Comparison of ENCODE assay signal across 1 cellular context in the genomic region with DNA sequence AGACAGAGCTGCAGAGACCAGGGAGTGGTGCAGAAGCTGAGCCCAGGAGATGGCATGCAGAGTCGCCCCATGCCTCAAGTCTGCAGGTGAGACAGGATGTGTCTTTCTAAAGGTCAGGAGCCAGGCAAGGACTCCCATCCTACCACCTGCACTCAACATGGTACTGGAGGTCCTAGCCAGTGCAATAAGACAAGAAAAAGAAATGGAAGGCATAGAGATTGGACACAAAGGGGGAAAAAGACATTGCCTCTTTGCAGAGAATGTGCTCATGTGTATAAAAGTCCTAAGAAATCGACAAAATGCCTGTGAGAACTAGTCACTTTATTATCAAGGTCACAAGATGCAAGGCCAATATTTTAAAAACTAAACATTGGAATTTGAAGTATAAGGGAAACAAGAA.
TF ChIP-seq lines count a peak whose summit lies in the region.

No MANE protein-coding gene starts in this region.

TF ChIP-seq in K562, 482 proteins besides CTCF, POLR2A, EP300 and RAD21:
- TF ChIP-seq HSF4 (CRISPR knock-in tag; IDR thresholded peaks at IDR 0.05; ENCODE audit: borderline replicate concordance) (no peak), ILK (tag; IDR thresholded peaks at IDR 0.05; ENCODE audit: borderline replicate concordance, low read depth) (no peak), ZNF175 (CRISPR knock-in tag; IDR thresholded peaks at IDR 0.05; ENCODE audit: low read depth) (no peak), RAD51 (IDR thresholded peaks at IDR 0.05; ENCODE audit: borderline replicate concordance, low read depth) (no peak), NR2C2 (CRISPR knock-in tag; IDR thresholded peaks at IDR 0.05) (no peak), NR2C2 (tag; IDR thresholded peaks at IDR 0.05) (no peak), ZFP1 (CRISPR knock-in tag; IDR thresholded peaks at IDR 0.05) (no peak), NR4A1 (CRISPR knock-in tag; IDR thresholded peaks at IDR 0.05) (no peak), NR4A1 (tag; IDR thresholded peaks at IDR 0.05) (no peak), NFE2 (IDR thresholded peaks at IDR 0.05; ENCODE audit: low read depth) (no peak), CREB3 (tag; conservative IDR thresholded peaks at IDR 0.05; ENCODE audit: low read depth) (no peak), PHF20 (IDR thresholded peaks at IDR 0.05; ENCODE audit: partially characterized antibody) (no peak), ZEB2 (IDR thresholded peaks at IDR 0.05) (no peak), TAL1 (IDR thresholded peaks at IDR 0.05) (no peak), SP2 (IDR thresholded peaks at IDR 0.05; ENCODE audit: extremely low read depth, low read depth, low read length, poor library complexity, severe bottlenecking) (no peak), CEBPB (tag; IDR thresholded peaks at IDR 0.05) (no peak), SUPT5H (IDR thresholded peaks at IDR 0.05) (no peak), TRIM28 (IDR thresholded peaks at IDR 0.05) (0 out of 2 replicates have a peak, but pooled peaks have one; percentile 56), HNRNPK (IDR thresholded peaks at IDR 0.05; ENCODE audit: low read depth, low read length, poor library complexity, severe bottlenecking) (no peak), CBX3 (IDR thresholded peaks at IDR 0.05; ENCODE audit: borderline replicate concordance in 1 of 2, low read length in 2 of 2) (peak in 1 of 2 experiments; percentile 30; a peak in 1 of 3 replicates), HDAC8 (tag; IDR thresholded peaks at IDR 0.05) (no peak)
- TF ChIP-seq, protein P1, sequence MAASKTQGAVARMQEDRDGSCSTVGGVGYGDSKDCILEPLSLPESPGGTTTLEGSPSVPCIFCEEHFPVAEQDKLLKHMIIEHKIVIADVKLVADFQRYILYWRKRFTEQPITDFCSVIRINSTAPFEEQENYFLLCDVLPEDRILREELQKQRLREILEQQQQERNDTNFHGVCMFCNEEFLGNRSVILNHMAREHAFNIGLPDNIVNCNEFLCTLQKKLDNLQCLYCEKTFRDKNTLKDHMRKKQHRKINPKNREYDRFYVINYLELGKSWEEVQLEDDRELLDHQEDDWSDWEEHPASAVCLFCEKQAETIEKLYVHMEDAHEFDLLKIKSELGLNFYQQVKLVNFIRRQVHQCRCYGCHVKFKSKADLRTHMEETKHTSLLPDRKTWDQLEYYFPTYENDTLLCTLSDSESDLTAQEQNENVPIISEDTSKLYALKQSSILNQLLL (CRISPR knock-in tag; IDR thresholded peaks at IDR 0.05; ENCODE audit: borderline replicate concordance), result no peak
- TF ChIP-seq, protein P2, sequence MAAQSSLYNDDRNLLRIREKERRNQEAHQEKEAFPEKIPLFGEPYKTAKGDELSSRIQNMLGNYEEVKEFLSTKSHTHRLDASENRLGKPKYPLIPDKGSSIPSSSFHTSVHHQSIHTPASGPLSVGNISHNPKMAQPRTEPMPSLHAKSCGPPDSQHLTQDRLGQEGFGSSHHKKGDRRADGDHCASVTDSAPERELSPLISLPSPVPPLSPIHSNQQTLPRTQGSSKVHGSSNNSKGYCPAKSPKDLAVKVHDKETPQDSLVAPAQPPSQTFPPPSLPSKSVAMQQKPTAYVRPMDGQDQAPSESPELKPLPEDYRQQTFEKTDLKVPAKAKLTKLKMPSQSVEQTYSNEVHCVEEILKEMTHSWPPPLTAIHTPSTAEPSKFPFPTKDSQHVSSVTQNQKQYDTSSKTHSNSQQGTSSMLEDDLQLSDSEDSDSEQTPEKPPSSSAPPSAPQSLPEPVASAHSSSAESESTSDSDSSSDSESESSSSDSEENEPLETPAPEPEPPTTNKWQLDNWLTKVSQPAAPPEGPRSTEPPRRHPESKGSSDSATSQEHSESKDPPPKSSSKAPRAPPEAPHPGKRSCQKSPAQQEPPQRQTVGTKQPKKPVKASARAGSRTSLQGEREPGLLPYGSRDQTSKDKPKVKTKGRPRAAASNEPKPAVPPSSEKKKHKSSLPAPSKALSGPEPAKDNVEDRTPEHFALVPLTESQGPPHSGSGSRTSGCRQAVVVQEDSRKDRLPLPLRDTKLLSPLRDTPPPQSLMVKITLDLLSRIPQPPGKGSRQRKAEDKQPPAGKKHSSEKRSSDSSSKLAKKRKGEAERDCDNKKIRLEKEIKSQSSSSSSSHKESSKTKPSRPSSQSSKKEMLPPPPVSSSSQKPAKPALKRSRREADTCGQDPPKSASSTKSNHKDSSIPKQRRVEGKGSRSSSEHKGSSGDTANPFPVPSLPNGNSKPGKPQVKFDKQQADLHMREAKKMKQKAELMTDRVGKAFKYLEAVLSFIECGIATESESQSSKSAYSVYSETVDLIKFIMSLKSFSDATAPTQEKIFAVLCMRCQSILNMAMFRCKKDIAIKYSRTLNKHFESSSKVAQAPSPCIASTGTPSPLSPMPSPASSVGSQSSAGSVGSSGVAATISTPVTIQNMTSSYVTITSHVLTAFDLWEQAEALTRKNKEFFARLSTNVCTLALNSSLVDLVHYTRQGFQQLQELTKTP (IDR thresholded peaks at IDR 0.05; ENCODE audit: low read depth in 1 of 2, partially characterized antibody in 2 of 2), result no peak
- TF ChIP-seq, protein P3, sequence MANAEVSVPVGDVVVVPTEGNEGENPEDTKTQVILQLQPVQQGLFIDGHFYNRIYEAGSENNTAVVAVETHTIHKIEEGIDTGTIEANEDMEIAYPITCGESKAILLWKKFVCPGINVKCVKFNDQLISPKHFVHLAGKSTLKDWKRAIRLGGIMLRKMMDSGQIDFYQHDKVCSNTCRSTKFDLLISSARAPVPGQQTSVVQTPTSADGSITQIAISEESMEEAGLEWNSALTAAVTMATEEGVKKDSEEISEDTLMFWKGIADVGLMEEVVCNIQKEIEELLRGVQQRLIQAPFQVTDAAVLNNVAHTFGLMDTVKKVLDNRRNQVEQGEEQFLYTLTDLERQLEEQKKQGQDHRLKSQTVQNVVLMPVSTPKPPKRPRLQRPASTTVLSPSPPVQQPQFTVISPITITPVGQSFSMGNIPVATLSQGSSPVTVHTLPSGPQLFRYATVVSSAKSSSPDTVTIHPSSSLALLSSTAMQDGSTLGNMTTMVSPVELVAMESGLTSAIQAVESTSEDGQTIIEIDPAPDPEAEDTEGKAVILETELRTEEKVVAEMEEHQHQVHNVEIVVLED (CRISPR knock-in tag; IDR thresholded peaks at IDR 0.05), result no peak
- TF ChIP-seq, protein P4, sequence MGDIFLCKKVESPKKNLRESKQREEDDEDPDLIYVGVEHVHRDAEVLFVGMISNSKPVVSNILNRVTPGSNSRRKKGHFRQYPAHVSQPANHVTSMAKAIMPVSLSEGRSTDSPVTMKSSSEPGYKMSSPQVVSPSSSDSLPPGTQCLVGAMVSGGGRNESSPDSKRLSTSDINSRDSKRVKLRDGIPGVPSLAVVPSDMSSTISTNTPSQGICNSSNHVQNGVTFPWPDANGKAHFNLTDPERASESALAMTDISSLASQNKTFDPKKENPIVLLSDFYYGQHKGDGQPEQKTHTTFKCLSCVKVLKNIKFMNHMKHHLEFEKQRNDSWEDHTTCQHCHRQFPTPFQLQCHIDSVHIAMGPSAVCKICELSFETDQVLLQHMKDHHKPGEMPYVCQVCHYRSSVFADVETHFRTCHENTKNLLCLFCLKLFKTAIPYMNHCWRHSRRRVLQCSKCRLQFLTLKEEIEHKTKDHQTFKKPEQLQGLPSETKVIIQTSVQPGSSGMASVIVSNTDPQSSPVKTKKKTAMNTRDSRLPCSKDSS (IDR thresholded peaks at IDR 0.05; ENCODE audit: low read depth, partially characterized antibody), result peak; percentile 47
